ENCODE assay signal across 8 cellular contexts in the genomic region with DNA sequence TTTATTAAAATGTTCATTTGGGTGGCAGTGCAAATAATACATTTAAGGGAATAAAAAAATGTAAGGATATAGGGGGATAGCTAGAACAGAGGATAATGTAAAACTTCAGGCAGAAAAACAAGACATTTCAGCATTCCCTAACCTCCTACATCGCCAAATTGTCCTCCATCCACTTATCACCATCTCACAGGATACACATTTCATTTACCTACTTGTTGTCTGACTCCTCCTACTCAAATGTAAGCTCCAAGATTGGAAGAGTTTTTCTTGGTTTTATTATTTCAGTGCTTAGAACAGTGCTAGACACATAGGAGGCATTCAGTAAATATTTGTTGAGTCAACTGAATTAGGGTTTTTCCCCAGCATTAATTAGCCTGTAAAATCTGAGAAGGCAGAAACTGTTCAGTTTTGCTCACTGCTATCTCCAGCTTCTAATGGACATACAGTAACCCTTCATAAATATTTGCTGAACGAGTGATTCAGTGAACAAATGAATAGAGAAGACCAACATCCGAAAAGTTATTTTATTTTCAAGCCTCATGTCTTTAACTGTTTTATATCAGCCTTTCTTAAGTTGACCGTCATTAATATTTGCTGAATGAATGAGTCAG. TPM values are rescaled to one million over a fixed set of nuclear protein-coding genes. Genes with fewer than 3 reads are reported as not detected.
DNase-seq lines count a peak whose midpoint lies in the region; ATAC-seq, FAIRE-seq and TF ChIP-seq lines count a peak whose summit lies in the region.

No MANE protein-coding gene starts in this region.

- no peaks in the 10 kb centered on the region for H4K20me1 ChIP-seq in neural cell (ENCODE audit: insufficient read depth)

- no peak overlapping the region for H3K27ac Mint-ChIP-seq in progenitor cell of endocrine pancreas

- TF ChIP-seq CTCF in LNCaP clone FGC (IDR thresholded peaks at IDR 0.05; ENCODE audit: control insufficient read depth, extremely low read depth, insufficient read depth) (no peak), colonic mucosa (IDR thresholded peaks at IDR 0.05) (no peak), neural cell (IDR thresholded peaks at IDR 0.05; ENCODE audit: poor library complexity, severe bottlenecking) (no peak), progenitor cell of endocrine pancreas (IDR thresholded peaks at IDR 0.05; ENCODE audit: unreplicated experiment) (no peak)

- H3K27ac ChIP-seq in colonic mucosa (peak overlapping the region; percentile 87), neural cell (ENCODE audit: low read length) (peak overlapping the region; percentile 77)

- H3K4me2 ChIP-seq in neural cell (ENCODE audit: low read length), result peak overlapping the region; percentile 91

- peaks cover 14% of the 10 kb centered on the region for H3K4me1 Mint-ChIP-seq in progenitor cell of endocrine pancreas (ENCODE audit: low read depth)

- H3K9me3 ChIP-seq in colonic mucosa, result no peaks in the 10 kb centered on the region
- no peaks in the 10 kb centered on the region for H3K9me3 ChIP-seq in neural cell (ENCODE audit: low read length)

- H3K4me3 ChIP-seq in LNCaP clone FGC (ENCODE audit: low read depth, low read length), result peak overlapping the region; percentile 83
- peak overlapping the region; percentile 78 for H3K4me3 ChIP-seq in colonic mucosa
- H3K4me3 ChIP-seq in neural cell (ENCODE audit: low read length), result peak overlapping the region; percentile 82

- no peaks in the 10 kb centered on the region for H3K36me3 ChIP-seq in colonic mucosa
- no peaks in the 10 kb centered on the region for H3K36me3 ChIP-seq in neural cell (ENCODE audit: insufficient read depth, low read length)

- DNase-seq in ELR (ENCODE audit: low read depth) (peak; percentile 35), LNCaP clone FGC (ENCODE audit: low read depth) (peak; percentile 94), colonic mucosa (no peak), HTR-8/SVneo (ENCODE audit: insufficient read length, low spot score) (no peak), progenitor cell of endocrine pancreas (ENCODE audit: low spot score, unreplicated experiment) (no peak)

- peak overlapping the region; percentile 67 for H2AFZ ChIP-seq in neural cell (ENCODE audit: low read depth, low read length)

- ATAC-seq in HG03196 (IDR thresholded peaks at IDR 0.05; ENCODE audit: unreplicated experiment) (no peak), HG03432 (IDR thresholded peaks at IDR 0.05; ENCODE audit: unreplicated experiment) (no peak)

- H3K27me3 ChIP-seq in colonic mucosa (no peaks in the 10 kb centered on the region), neural cell (ENCODE audit: insufficient read depth, low read depth, low read length) (no peaks in the 10 kb centered on the region)

- H3K9me3 Mint-ChIP-seq in progenitor cell of endocrine pancreas (ENCODE audit: low read depth), result peaks cover 3% of the 10 kb centered on the region

- no peak overlapping the region for H3K4me3 Mint-ChIP-seq in progenitor cell of endocrine pancreas (ENCODE audit: low read depth)

- no peaks in the 10 kb centered on the region for H3K9me2 ChIP-seq in neural cell (ENCODE audit: insufficient read depth, low read length)

- no peak for TF ChIP-seq EP300 in neural cell (conservative IDR thresholded peaks at IDR 0.05; ENCODE audit: poor library complexity, severe bottlenecking)

- H3K4me1 ChIP-seq in colonic mucosa, result peaks cover 11% of the 10 kb centered on the region

- H3K36me3 Mint-ChIP-seq in progenitor cell of endocrine pancreas (ENCODE audit: insufficient read depth), result peaks cover 6% of the 10 kb centered on the region

- intact Hi-C loops in colonic mucosa (cut with DNase I), result no loop called here

- peaks cover 45% of the 10 kb centered on the region for H3K79me2 ChIP-seq in neural cell (replicated peaks; ENCODE audit: insufficient read depth, low read length)

- TF ChIP-seq RAD21 in neural cell (conservative IDR thresholded peaks at IDR 0.05), result no peak

- H3F3A ChIP-seq in neural cell (ENCODE audit: insufficient read depth, low read length, poor library complexity, severe bottlenecking), result no peaks in the 10 kb centered on the region

- no peak for FAIRE-seq in HTR-8/SVneo (lab: Jason Lieb, UNC)

- no peaks in the 10 kb centered on the region for H3K27me3 Mint-ChIP-seq in progenitor cell of endocrine pancreas

- peak overlapping the region in 1 of 2 donors; percentile 80 for H3K9ac ChIP-seq in colonic mucosa (ENCODE audit: low read depth in 2 of 2, low read length in 2 of 2)
- peak overlapping the region; percentile 78 for H3K9ac ChIP-seq in neural cell (ENCODE audit: low read length)

TF ChIP-seq in neural cell, 6 proteins besides CTCF, POLR2A, EP300 and RAD21:
- TF ChIP-seq, protein P1, sequence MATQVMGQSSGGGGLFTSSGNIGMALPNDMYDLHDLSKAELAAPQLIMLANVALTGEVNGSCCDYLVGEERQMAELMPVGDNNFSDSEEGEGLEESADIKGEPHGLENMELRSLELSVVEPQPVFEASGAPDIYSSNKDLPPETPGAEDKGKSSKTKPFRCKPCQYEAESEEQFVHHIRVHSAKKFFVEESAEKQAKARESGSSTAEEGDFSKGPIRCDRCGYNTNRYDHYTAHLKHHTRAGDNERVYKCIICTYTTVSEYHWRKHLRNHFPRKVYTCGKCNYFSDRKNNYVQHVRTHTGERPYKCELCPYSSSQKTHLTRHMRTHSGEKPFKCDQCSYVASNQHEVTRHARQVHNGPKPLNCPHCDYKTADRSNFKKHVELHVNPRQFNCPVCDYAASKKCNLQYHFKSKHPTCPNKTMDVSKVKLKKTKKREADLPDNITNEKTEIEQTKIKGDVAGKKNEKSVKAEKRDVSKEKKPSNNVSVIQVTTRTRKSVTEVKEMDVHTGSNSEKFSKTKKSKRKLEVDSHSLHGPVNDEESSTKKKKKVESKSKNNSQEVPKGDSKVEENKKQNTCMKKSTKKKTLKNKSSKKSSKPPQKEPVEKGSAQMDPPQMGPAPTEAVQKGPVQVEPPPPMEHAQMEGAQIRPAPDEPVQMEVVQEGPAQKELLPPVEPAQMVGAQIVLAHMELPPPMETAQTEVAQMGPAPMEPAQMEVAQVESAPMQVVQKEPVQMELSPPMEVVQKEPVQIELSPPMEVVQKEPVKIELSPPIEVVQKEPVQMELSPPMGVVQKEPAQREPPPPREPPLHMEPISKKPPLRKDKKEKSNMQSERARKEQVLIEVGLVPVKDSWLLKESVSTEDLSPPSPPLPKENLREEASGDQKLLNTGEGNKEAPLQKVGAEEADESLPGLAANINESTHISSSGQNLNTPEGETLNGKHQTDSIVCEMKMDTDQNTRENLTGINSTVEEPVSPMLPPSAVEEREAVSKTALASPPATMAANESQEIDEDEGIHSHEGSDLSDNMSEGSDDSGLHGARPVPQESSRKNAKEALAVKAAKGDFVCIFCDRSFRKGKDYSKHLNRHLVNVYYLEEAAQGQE (IDR thresholded peaks at IDR 0.05; ENCODE audit: borderline replicate concordance), result no peak
- TF ChIP-seq MXI1 (conservative IDR thresholded peaks at IDR 0.05; ENCODE audit: poor library complexity, severe bottlenecking), result no peak
- no peak for TF ChIP-seq SMC3 (conservative IDR thresholded peaks at IDR 0.05; ENCODE audit: poor library complexity)
- TF ChIP-seq EZH2 (IDR thresholded peaks at IDR 0.05; ENCODE audit: borderline replicate concordance, insufficient read depth, low read length, poor library complexity, severe bottlenecking), result no peak
- TF ChIP-seq TAF1 (IDR thresholded peaks at IDR 0.05; ENCODE audit: low read depth), result no peak
- no peak for TF ChIP-seq POLR2AphosphoS5 (IDR thresholded peaks at IDR 0.05)

RNA-seq across cellular contexts. Expression of a gene that starts 0.9 kb away (rescaled TPM):
- 10 to 100 TPM; 10.2 to 13.2 TPM for total RNA-seq in colonic mucosa
- polyA plus RNA-seq in neural cell, result 25.0 and 31.1 TPM in 2 replicates
- polyA minus RNA-seq in neural cell, result 97.8 and 104 TPM in 2 replicates
- 34.5 and 36.9 TPM in 2 replicates for total RNA-seq in progenitor cell of endocrine pancreas

Comparison
In these comparisons a context has a peak if more than half of its experiments do, and no peak if none do; other contexts are left out.
1. DNase-seq: peak in ELR (single experiment) and LNCaP clone FGC (single experiment); none in colonic mucosa (single experiment), HTR-8/SVneo (single experiment) and progenitor cell of endocrine pancreas (single experiment).
2. Peak in every context shown above with its lines, with median percentiles within 50 percentile points of each other: H3K4me3 ChIP-seq.